Comparison of ENCODE assay signal across 9 cellular contexts in the genomic region with DNA sequence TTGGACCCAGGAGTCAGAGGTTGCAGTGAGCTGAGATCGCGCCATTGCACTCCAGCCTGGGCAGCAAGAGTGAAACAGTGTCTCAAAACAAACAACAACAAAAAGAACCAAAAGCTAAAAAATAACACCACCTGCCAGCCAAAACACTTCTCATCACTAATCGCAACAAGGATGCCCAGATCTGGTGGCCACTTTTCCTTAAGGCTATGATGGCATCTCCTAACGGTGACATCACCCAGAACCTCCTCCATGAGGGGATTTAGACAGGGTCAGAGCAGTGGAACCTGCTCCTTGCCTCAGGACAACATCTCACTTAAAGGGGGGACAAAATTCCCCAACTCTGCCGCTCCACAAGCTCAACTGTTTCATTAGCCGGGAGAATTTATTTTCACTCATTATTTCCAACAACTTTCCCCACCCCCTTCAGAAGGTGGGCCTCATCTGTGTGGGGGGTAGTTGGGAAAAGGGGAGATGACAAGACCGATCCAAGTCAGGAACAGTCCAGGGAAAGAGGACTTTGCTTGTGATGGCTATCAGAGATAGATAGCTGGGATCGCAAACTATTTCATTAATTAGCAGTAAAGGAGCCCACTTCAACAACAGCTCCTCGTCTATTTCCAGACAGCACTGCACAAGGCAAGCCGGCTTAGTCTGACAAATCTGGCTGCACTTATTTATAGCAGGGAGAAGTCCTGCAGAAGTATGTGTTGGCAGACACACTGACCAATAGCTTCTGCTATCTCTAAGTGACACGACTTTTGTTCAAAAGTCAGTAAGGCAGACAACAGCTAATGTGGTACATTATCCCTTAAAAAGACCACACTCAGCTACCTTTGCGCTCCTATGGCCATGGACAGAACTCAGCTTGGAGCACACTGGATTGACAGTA. TPM values are rescaled to one million over a fixed set of nuclear protein-coding genes. Genes with fewer than 3 reads are reported as not detected.
A peak's percentile ranks its signal among the peaks of the same experiment; 100 is the strongest.
DNase-seq lines count a peak whose midpoint lies in the region; ATAC-seq and TF ChIP-seq lines count a peak whose summit lies in the region.
"Had no signal": no experiment of that assay in that cellular context is flagged by ENCODE, and none has a peak within 500 bp of the region (broad histone marks: within the 10 kb centered on the region; RNA-seq: fewer than 3 reads in every experiment).

No MANE protein-coding gene starts in this region.

- peak; percentile 48 for DNase-seq in Ammon's horn (ENCODE audit: low spot score)
- DNase-seq in Jurkat, Clone E6-1 (ENCODE audit: low read depth, low spot score): no peak
- DNase-seq in body of pancreas: no peak
- DNase-seq in left colon: no peak
- no peak for DNase-seq in type B pancreatic cell (ENCODE audit: extremely low spot score, unreplicated experiment)
- no peak for DNase-seq in H7

- H3K9me3 Mint-ChIP-seq in type B pancreatic cell: no peaks in the 10 kb centered on the region

- H3K4me3 ChIP-seq in Jurkat, Clone E6-1 (ENCODE audit: low read length): peak overlapping the region; percentile 80
- H3K4me3 ChIP-seq in body of pancreas (peak overlapping the region in 1 of 2 donors; percentile 85), H7 (ENCODE audit: insufficient read depth, low read depth, low read length) (no peak overlapping the region)

- H3K27ac ChIP-seq in body of pancreas: peak overlapping the region in 3 of 4 donors; percentile 77 to 93 (median 87)

- no peaks in the 10 kb centered on the region for H3K9me3 ChIP-seq in body of pancreas
- H3K9me3 ChIP-seq: neutrophil had no signal

- H3K27me3 Mint-ChIP-seq in type B pancreatic cell: no peaks in the 10 kb centered on the region

- H3K4me1 ChIP-seq in body of pancreas: peaks cover 61% of the 10 kb centered on the region

- peak overlapping the region; percentile 87 for H3K27ac Mint-ChIP-seq in type B pancreatic cell

- H3K36me3 ChIP-seq in body of pancreas (replicated peaks in 1 of 2; ENCODE audit: insufficient read depth in 1 of 2, low read depth in 2 of 2) (peaks cover 17 to 21% of the 10 kb centered on the region in 2 donors), H7 (replicated peaks; ENCODE audit: control insufficient read depth, insufficient read depth, low read length) (peaks cover 45% of the 10 kb centered on the region)

- 20 to 22% methylated on average over 11 to 12 of the region's 12 CpGs for WGBS in body of pancreas, 2 donors

- intact Hi-C loops in body of pancreas (cut with DNase I): no loop called here
- intact Hi-C loops in left colon (cut with DNase I, micrococcal nuclease): no loop called here

- peak overlapping the region; percentile 95 for H3K4me3 Mint-ChIP-seq in type B pancreatic cell

- TF ChIP-seq CTCF in body of pancreas (IDR thresholded peaks at IDR 0.05) (no peak), type B pancreatic cell (conservative IDR thresholded peaks at IDR 0.05) (no peak)

- no peak for ATAC-seq in body of pancreas
- peak; percentile 0 for ATAC-seq in left colon
- no peak for ATAC-seq in HG02840 (IDR thresholded peaks at IDR 0.05; ENCODE audit: low FRiP score, unreplicated experiment)
- ATAC-seq in GM21360 (IDR thresholded peaks at IDR 0.05; ENCODE audit: unreplicated experiment): no peak

- peaks cover 47% of the 10 kb centered on the region for H3K36me3 Mint-ChIP-seq in type B pancreatic cell

- H3K4me1 Mint-ChIP-seq in type B pancreatic cell (ENCODE audit: unreplicated experiment): peaks cover 33% of the 10 kb centered on the region

- H3K27me3 ChIP-seq in body of pancreas (no peaks in the 10 kb centered on the region), H7 (ENCODE audit: control insufficient read depth, insufficient read depth, low read length) (no peaks in the 10 kb centered on the region)

- TF ChIP-seq POLR2A in body of pancreas (IDR thresholded peaks at IDR 0.05): no peak

RNA-seq across cellular contexts. Expression of a gene that starts 2.6 kb away (rescaled TPM):
- 239 TPM for polyA plus RNA-seq in Jurkat, Clone E6-1 (2012; ENCODE audit: insufficient read depth, insufficient read length)
- total RNA-seq in body of pancreas: 100 to 1,000 TPM; 419 to 540 TPM
- total RNA-seq in left colon: 100 to 1,000 TPM; 127 to 131 TPM
- 283 and 291 TPM in 2 replicates for total RNA-seq in type B pancreatic cell (ENCODE audit: low replicate concordance)
- total RNA-seq in H7 (2014; rRNA removed; shearing (Covaris generic)): 185 and 193 TPM in 2 replicates
